In the genomic region with DNA sequence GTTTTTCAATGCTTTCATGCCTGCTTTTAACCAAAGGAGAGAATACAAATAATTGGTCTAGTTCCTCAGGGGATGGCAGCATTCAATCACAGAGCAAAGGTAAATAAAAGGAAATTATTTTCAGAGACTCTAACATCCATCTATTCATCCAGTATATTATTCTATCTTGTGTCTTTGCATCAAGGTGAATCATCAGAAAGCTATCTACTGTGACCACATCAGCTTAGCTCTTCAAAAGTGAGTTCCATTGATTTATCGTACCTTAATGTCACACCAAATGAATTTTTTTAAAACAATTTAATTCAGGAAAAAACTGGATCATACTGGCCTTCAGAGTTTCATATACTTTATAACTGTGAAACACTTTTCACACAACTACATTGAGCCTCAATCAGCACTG, we compare ENCODE assay signal across 16 cellular contexts.
DNase-seq lines count a peak whose midpoint lies in the region; ATAC-seq and TF ChIP-seq lines count a peak whose summit lies in the region.
"Had no signal": no experiment of that assay in that cellular context is flagged by ENCODE, and none has a peak within 500 bp of the region (broad histone marks: within the 10 kb centered on the region; RNA-seq: fewer than 3 reads in every experiment).

No MANE protein-coding gene starts in this region.

- H2AK5ac ChIP-seq in IMR-90 (ENCODE audit: low read depth, low read length), result no peak overlapping the region

- no peak overlapping the region for H3K23ac ChIP-seq in IMR-90 (ENCODE audit: low read depth, low read length)

- in situ Hi-C loops in IMR-90 (cut with MboI; ENCODE audit: low sequenced_read_pairs), result no loop called here

- no peak overlapping the region for H3K4ac ChIP-seq in IMR-90 (ENCODE audit: low read depth, low read length)

- H4K91ac ChIP-seq in IMR-90 (ENCODE audit: insufficient read depth, low read depth, low read length), result no peak overlapping the region

- H2AFZ ChIP-seq in IMR-90 (replicated peaks; ENCODE audit: low read length, poor library complexity), result no peak overlapping the region
- H2AFZ ChIP-seq: hepatocyte had no signal

- no peak for TF ChIP-seq POLR2A in IMR-90 (IDR thresholded peaks at IDR 0.05; ENCODE audit: low read depth, low read length)

- no peak overlapping the region for H4K8ac ChIP-seq in IMR-90 (ENCODE audit: low read depth in 2 of 2, low read length in 2 of 2)

- peak; percentile 57 for ATAC-seq in IMR-90 (ENCODE audit: low read depth)
- no peak for ATAC-seq in WTC11
- no peak for ATAC-seq in HG03039 (IDR thresholded peaks at IDR 0.05; ENCODE audit: unreplicated experiment)
- ATAC-seq: body of pancreas; left lobe of liver; naive thymus-derived CD4-positive, alpha-beta T cell had no signal

- H3K4me3 Mint-ChIP-seq in WTC11, result no peak overlapping the region
- H3K4me3 Mint-ChIP-seq: naive thymus-derived CD4-positive, alpha-beta T cell had no signal

- H3K9me3 Mint-ChIP-seq in WTC11, result peaks cover 7% of the 10 kb centered on the region; the same call in 1 of the 2 replicates
- H3K9me3 Mint-ChIP-seq: naive thymus-derived CD4-positive, alpha-beta T cell had no signal

- no peak overlapping the region for H3K27ac Mint-ChIP-seq in WTC11
- H3K27ac Mint-ChIP-seq: naive thymus-derived CD4-positive, alpha-beta T cell had no signal

- no peaks in the 10 kb centered on the region for H3K27me3 Mint-ChIP-seq in WTC11 (ENCODE audit: low read depth)

- H3K27ac ChIP-seq in IMR-90 (ENCODE audit: insufficient read depth, low read length) (no peak overlapping the region), WERI-Rb-1 (no peak overlapping the region)
- H3K27ac ChIP-seq: body of pancreas, hepatocyte, uterus had no signal

- no peak for TF ChIP-seq RAD21 in IMR-90 (IDR thresholded peaks at IDR 0.05; ENCODE audit: low read length)

- H3K4me3 ChIP-seq in IMR-90 (ENCODE audit: insufficient read depth, low read depth, low read length) (no peak overlapping the region), fibroblast of the aortic adventitia (ENCODE audit: low read depth, low read length) (no peak overlapping the region), WERI-Rb-1 (ENCODE audit: low read depth, low read length) (no peak overlapping the region)
- H3K4me3 ChIP-seq: body of pancreas, hepatocyte, uterus had no signal

- no peak overlapping the region for H2BK120ac ChIP-seq in IMR-90 (ENCODE audit: low read depth, low read length)

- BruUV-seq in IMR-90 (replicated peaks; lab: Mats Ljungman, UMichigan), result no TSS peak

- H3K79me1 ChIP-seq in IMR-90 (ENCODE audit: low read depth in 1 of 2, low read length in 2 of 2), result no peaks in the 10 kb centered on the region

- no peaks in the 10 kb centered on the region for H3K9me1 ChIP-seq in IMR-90 (ENCODE audit: insufficient read depth, low read length)

- H3K56ac ChIP-seq in IMR-90 (ENCODE audit: extremely low read depth, insufficient read depth, low read length), result no peak overlapping the region

- no peak overlapping the region for H3K14ac ChIP-seq in IMR-90 (replicated peaks; ENCODE audit: low read depth, low read length)

- no peaks in the 10 kb centered on the region for H4K20me1 ChIP-seq in IMR-90 (ENCODE audit: insufficient read depth, low read length)

- peak overlapping the region; percentile 20 for H2BK5ac ChIP-seq in IMR-90 (ENCODE audit: low read depth, low read length, poor library complexity, severe bottlenecking)

- H3K36me3 ChIP-seq in IMR-90 (ENCODE audit: control insufficient read depth, insufficient read depth, low read length), result no peaks in the 10 kb centered on the region
- H3K36me3 ChIP-seq in WERI-Rb-1, result peaks cover 13% of the 10 kb centered on the region
- H3K36me3 ChIP-seq: uterus had no signal

- peaks cover 16% of the 10 kb centered on the region for H3K36me3 Mint-ChIP-seq in WTC11
- H3K36me3 Mint-ChIP-seq: naive thymus-derived CD4-positive, alpha-beta T cell had no signal

- TF ChIP-seq CTCF in IMR-90 (conservative IDR thresholded peaks at IDR 0.05; ENCODE audit: low read depth, low read length) (no peak), fibroblast of the aortic adventitia (IDR thresholded peaks at IDR 0.05; ENCODE audit: insufficient read depth, low read length) (no peak), WTC11 (IDR thresholded peaks at IDR 0.05) (no peak), WERI-Rb-1 (IDR thresholded peaks at IDR 0.05; ENCODE audit: low read depth, low read length) (no peak)

- no CpG with 5 or more reads among the region's 1 CpG for WGBS in IMR-90 (ENCODE audit: extremely low coverage in 2 of 2, insufficient read length in 1 of 2), 2 experiments

- dilution Hi-C loops in IMR-90 (cut with HindIII; ENCODE audit: low sequenced_read_pairs, unreplicated experiment), result no loop called here

- no peak overlapping the region for H3K18ac ChIP-seq in IMR-90 (ENCODE audit: low read depth, low read length)

- H3K4me1 ChIP-seq in IMR-90 (ENCODE audit: control insufficient read depth, insufficient read depth, low read length), result no peaks in the 10 kb centered on the region
- H3K4me1 ChIP-seq: body of pancreas, uterus had no signal

- H2BK15ac ChIP-seq in IMR-90 (ENCODE audit: low read depth, low read length), result no peak overlapping the region

- intact Hi-C loops in IMR-90 (cut with micrococcal nuclease), result no loop called here

- DNase-seq in AG08395 (ENCODE audit: low spot score) (peak; percentile 19), IMR-90 (peak; percentile 79), SW480 (ENCODE audit: low spot score) (peak; percentile 73), fibroblast of the aortic adventitia (ENCODE audit: low read depth) (peak; percentile 24), WTC11 (ENCODE audit: low spot score) (no peak), NCI-H526 (lab: John Stamatoyannopoulos, UW) (no peak), WERI-Rb-1 (no peak)
- DNase-seq: activated CD4-positive, alpha-beta T cell treated with anti-CD3 and anti-CD28 coated beads for 48 hours; body of pancreas; naive thymus-derived CD4-positive, alpha-beta T cell; NCI-H446; stimulated activated CD4-positive, alpha-beta T cell treated with anti-CD3 and anti-CD28 coated beads, Interleukin-4, amount 100 ng/mL, for 1 hour; uterus had no signal

- H3K9ac ChIP-seq in IMR-90 (ENCODE audit: low read depth, low read length), result no peak overlapping the region

- H3K9me3 ChIP-seq in IMR-90 (ENCODE audit: control insufficient read depth, insufficient read depth, low read length), result no peaks in the 10 kb centered on the region; the same call in 1 of the 2 replicates
- H3K9me3 ChIP-seq in WERI-Rb-1 (ENCODE audit: severe bottlenecking), result peaks cover 5% of the 10 kb centered on the region
- H3K9me3 ChIP-seq: body of pancreas, uterus had no signal

- no peak overlapping the region for H4K5ac ChIP-seq in IMR-90 (ENCODE audit: low read depth, low read length)

- CTCF ChIA-PET in IMR-90 (lab: Yijun Ruan, JAX) (interaction anchor here (0.9 kb wide), 1 partner anchor 20 kb away, joined by 4 read pairs; no protein-coding TSS in a partner anchor), WTC11 (lab: Charles Lee) (interaction anchor here (1.4 kb wide), 1 partner anchor 51 kb away, joined by 4 read pairs; no protein-coding TSS in a partner anchor)

- H3K27me3 ChIP-seq in IMR-90 (ENCODE audit: control insufficient read depth, insufficient read depth, low read length) (no peaks in the 10 kb centered on the region), WERI-Rb-1 (ENCODE audit: insufficient read depth, low read depth, severe bottlenecking) (no peaks in the 10 kb centered on the region)
- H3K27me3 ChIP-seq: body of pancreas, hepatocyte, uterus had no signal

- H2AK9ac ChIP-seq in IMR-90 (replicated peaks; ENCODE audit: low read depth, low read length, poor library complexity), result no peak overlapping the region

- POLR2A ChIA-PET in IMR-90 (lab: Charles Lee; ENCODE audit: unreplicated experiment), result no interaction called here
- POLR2A ChIA-PET in WTC11 (lab: Charles Lee), result no interaction called here

- H2BK20ac ChIP-seq in IMR-90 (ENCODE audit: low read depth, low read length), result no peak overlapping the region

- peak overlapping the region; percentile 25; the same call in 1 of the 2 replicates for H3K4me2 ChIP-seq in IMR-90 (ENCODE audit: low read depth, low read length)
- H3K4me2 ChIP-seq: hepatocyte had no signal

- peaks cover 7% of the 10 kb centered on the region for H3K4me1 Mint-ChIP-seq in WTC11
- H3K4me1 Mint-ChIP-seq: naive thymus-derived CD4-positive, alpha-beta T cell had no signal

TF ChIP-seq in IMR-90, 13 proteins besides CTCF, POLR2A, EP300 and RAD21:
- TF ChIP-seq FOS (IDR thresholded peaks at IDR 0.05; ENCODE audit: low read depth, low read length) (0 out of 2 replicates have a peak, but pooled peaks have one; percentile 19), NFE2L2 (IDR thresholded peaks at IDR 0.05; ENCODE audit: low read depth, low read length) (no peak)

TF ChIP-seq in WTC11, 78 proteins besides CTCF, POLR2A, EP300 and RAD21:
- TF ChIP-seq, protein P1, sequence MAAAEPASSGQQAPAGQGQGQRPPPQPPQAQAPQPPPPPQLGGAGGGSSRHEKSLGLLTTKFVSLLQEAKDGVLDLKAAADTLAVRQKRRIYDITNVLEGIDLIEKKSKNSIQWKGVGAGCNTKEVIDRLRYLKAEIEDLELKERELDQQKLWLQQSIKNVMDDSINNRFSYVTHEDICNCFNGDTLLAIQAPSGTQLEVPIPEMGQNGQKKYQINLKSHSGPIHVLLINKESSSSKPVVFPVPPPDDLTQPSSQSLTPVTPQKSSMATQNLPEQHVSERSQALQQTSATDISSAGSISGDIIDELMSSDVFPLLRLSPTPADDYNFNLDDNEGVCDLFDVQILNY (CRISPR knock-in tag; IDR thresholded peaks at IDR 0.05), result no peak

Comparison
In these comparisons a context has a peak if more than half of its experiments do, and no peak if none do; other contexts are left out.
1. DNase-seq: peak in AG08395 (single experiment), IMR-90 (single experiment), SW480 (single experiment) and fibroblast of the aortic adventitia (single experiment); none in WTC11 (single experiment), NCI-H526 (0 of 2) and WERI-Rb-1 (single experiment).